ENCODE assay signal across 1 cellular context in the genomic region with DNA sequence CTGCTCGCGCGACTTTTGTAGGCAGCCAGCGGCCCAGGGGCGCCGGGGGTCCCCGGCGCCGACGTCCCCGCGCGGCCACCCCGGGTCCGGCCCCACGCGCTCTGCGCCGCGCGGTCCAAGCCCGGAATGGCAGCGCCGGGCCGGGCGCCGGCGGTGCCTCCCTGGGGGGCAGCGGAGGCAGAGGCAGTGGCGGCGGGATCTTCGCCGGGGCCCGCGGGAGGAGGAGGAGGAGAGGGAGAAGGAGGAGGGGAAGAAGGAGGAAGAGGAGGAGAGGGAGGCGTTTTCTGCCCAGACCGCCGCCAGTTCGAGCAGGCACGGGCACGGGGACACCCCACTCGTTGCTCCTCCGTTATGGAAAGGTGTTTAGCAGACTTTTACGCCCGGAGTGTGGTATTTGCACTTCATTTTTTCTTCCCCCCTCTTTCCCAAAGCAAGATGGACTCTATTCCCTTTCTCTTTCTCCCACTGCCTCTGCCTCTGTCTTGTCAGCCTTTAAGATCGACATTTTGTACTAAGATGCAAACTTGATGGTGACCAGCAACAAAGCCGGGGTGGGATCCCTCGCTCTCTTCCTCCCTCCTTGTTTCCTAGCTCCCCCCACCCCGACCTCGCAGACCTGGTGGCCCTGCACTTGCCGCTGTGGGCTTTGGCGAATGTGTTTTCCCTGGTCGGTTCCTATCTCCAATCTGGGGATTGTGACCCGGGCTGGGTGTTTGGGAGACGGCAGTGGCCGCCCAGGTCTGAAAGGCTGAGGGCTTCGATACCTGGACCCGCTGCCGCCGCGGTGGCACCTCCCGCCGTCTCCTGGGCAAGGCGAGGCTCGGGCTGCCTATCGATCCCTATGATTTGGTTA.
TF ChIP-seq lines count a peak whose summit lies in the region.

No MANE protein-coding gene starts in this region.

TF ChIP-seq in HepG2, 621 proteins besides CTCF, POLR2A, EP300 and RAD21 (continued from another document and continues in another):
- TF ChIP-seq NR2C2 (CRISPR knock-in tag; IDR thresholded peaks at IDR 0.05; ENCODE audit: borderline replicate concordance) (no peak), TAF15 (IDR thresholded peaks at IDR 0.05; ENCODE audit: low read depth, low read length, poor library complexity, severe bottlenecking) (no peak), HNRNPLL (IDR thresholded peaks at IDR 0.05; ENCODE audit: low read depth, low read length, poor library complexity, severe bottlenecking) (peak; percentile 42), RARG (CRISPR knock-in tag; IDR thresholded peaks at IDR 0.05; ENCODE audit: low read depth) (no peak), HNRNPK (IDR thresholded peaks at IDR 0.05; ENCODE audit: low read depth, low read length, poor library complexity, severe bottlenecking) (peak; percentile 71), ZNF7 (CRISPR knock-in tag; IDR thresholded peaks at IDR 0.05) (no peak), TOE1 (CRISPR knock-in tag; IDR thresholded peaks at IDR 0.05) (no peak), AGO2 (optimal IDR thresholded peaks at IDR 0.05; ENCODE audit: low read depth, low read length) (no peak), ZNF841 (CRISPR knock-in tag; IDR thresholded peaks at IDR 0.05; ENCODE audit: borderline replicate concordance) (no peak), XRCC5 (optimal IDR thresholded peaks at IDR 0.05; ENCODE audit: low read length) (peak; percentile 14), AGO1 (IDR thresholded peaks at IDR 0.05; ENCODE audit: low read depth, low read length, poor library complexity, severe bottlenecking) (no peak), YEATS2 (CRISPR knock-in tag; IDR thresholded peaks at IDR 0.05; ENCODE audit: borderline replicate concordance) (no peak), ZNF124 (CRISPR knock-in tag; IDR thresholded peaks at IDR 0.05) (no peak), ZNF749 (CRISPR knock-in tag; IDR thresholded peaks at IDR 0.05; ENCODE audit: borderline replicate concordance) (no peak), ZNF878 (CRISPR knock-in tag; IDR thresholded peaks at IDR 0.05) (no peak), GATA4 (IDR thresholded peaks at IDR 0.05; ENCODE audit: borderline replicate concordance, low read depth) (no peak), XBP1 (CRISPR knock-in tag; IDR thresholded peaks at IDR 0.05) (no peak), ZFAT (CRISPR knock-in tag; conservative IDR thresholded peaks at IDR 0.05) (no peak), MEF2D (CRISPR knock-in tag; IDR thresholded peaks at IDR 0.05) (0 out of 2 replicates have a peak, but pooled peaks have one; percentile 21), ZFP36L2 (CRISPR knock-in tag; IDR thresholded peaks at IDR 0.05) (no peak), NR3C1 (CRISPR knock-in tag; IDR thresholded peaks at IDR 0.05) (no peak), HMG20A (CRISPR knock-in tag; IDR thresholded peaks at IDR 0.05; ENCODE audit: borderline replicate concordance) (no peak), HOXA5 (CRISPR knock-in tag; IDR thresholded peaks at IDR 0.05) (no peak), ZFY (CRISPR knock-in tag; IDR thresholded peaks at IDR 0.05) (peak; percentile 8; the same call in 1 of the 2 replicates), YEATS4 (CRISPR knock-in tag; IDR thresholded peaks at IDR 0.05; ENCODE audit: borderline replicate concordance) (0 out of 2 replicates have a peak, but pooled peaks have one; percentile 32), ZNF160 (CRISPR knock-in tag; IDR thresholded peaks at IDR 0.05) (no peak), PAX8 (CRISPR knock-in tag; IDR thresholded peaks at IDR 0.05; ENCODE audit: borderline replicate concordance) (no peak), ZNF891 (CRISPR knock-in tag; IDR thresholded peaks at IDR 0.05) (peak; percentile 38; the same call in 1 of the 2 replicates), ZNF30 (CRISPR knock-in tag; IDR thresholded peaks at IDR 0.05) (no peak), ZNF792 (CRISPR knock-in tag; IDR thresholded peaks at IDR 0.05) (no peak)
- TF ChIP-seq, protein P1, sequence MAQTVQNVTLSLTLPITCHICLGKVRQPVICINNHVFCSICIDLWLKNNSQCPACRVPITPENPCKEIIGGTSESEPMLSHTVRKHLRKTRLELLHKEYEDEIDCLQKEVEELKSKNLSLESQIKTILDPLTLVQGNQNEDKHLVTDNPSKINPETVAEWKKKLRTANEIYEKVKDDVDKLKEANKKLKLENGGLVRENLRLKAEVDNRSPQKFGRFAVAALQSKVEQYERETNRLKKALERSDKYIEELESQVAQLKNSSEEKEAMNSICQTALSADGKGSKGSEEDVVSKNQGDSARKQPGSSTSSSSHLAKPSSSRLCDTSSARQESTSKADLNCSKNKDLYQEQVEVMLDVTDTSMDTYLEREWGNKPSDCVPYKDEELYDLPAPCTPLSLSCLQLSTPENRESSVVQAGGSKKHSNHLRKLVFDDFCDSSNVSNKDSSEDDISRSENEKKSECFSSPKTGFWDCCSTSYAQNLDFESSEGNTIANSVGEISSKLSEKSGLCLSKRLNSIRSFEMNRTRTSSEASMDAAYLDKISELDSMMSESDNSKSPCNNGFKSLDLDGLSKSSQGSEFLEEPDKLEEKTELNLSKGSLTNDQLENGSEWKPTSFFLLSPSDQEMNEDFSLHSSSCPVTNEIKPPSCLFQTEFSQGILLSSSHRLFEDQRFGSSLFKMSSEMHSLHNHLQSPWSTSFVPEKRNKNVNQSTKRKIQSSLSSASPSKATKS (CRISPR knock-in tag; IDR thresholded peaks at IDR 0.05) = no peak
- TF ChIP-seq, protein P2, sequence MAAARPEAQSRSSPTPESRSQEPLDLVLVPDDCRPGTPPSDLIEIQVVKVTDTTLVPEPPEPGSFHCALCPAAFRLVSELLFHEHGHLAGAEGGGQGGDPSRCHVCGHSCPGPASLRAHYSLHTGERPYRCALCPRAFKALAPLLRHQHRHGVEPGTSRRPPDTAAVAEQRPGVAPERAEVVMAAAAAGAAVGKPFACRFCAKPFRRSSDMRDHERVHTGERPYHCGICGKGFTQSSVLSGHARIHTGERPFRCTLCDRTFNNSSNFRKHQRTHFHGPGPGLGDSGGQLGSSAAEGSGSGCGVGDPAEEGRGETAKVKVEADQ (CRISPR knock-in tag; IDR thresholded peaks at IDR 0.05; ENCODE audit: borderline replicate concordance) = no peak
- TF ChIP-seq, protein P3, sequence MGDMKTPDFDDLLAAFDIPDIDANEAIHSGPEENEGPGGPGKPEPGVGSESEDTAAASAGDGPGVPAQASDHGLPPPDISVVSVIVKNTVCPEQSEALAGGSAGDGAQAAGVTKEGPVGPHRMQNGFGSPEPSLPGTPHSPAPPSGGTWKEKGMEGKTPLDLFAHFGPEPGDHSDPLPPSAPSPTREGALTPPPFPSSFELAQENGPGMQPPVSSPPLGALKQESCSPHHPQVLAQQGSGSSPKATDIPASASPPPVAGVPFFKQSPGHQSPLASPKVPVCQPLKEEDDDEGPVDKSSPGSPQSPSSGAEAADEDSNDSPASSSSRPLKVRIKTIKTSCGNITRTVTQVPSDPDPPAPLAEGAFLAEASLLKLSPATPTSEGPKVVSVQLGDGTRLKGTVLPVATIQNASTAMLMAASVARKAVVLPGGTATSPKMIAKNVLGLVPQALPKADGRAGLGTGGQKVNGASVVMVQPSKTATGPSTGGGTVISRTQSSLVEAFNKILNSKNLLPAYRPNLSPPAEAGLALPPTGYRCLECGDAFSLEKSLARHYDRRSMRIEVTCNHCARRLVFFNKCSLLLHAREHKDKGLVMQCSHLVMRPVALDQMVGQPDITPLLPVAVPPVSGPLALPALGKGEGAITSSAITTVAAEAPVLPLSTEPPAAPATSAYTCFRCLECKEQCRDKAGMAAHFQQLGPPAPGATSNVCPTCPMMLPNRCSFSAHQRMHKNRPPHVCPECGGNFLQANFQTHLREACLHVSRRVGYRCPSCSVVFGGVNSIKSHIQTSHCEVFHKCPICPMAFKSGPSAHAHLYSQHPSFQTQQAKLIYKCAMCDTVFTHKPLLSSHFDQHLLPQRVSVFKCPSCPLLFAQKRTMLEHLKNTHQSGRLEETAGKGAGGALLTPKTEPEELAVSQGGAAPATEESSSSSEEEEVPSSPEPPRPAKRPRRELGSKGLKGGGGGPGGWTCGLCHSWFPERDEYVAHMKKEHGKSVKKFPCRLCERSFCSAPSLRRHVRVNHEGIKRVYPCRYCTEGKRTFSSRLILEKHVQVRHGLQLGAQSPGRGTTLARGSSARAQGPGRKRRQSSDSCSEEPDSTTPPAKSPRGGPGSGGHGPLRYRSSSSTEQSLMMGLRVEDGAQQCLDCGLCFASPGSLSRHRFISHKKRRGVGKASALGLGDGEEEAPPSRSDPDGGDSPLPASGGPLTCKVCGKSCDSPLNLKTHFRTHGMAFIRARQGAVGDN (CRISPR knock-in tag; IDR thresholded peaks at IDR 0.05) = peak; percentile 71
- TF ChIP-seq, protein P4, sequence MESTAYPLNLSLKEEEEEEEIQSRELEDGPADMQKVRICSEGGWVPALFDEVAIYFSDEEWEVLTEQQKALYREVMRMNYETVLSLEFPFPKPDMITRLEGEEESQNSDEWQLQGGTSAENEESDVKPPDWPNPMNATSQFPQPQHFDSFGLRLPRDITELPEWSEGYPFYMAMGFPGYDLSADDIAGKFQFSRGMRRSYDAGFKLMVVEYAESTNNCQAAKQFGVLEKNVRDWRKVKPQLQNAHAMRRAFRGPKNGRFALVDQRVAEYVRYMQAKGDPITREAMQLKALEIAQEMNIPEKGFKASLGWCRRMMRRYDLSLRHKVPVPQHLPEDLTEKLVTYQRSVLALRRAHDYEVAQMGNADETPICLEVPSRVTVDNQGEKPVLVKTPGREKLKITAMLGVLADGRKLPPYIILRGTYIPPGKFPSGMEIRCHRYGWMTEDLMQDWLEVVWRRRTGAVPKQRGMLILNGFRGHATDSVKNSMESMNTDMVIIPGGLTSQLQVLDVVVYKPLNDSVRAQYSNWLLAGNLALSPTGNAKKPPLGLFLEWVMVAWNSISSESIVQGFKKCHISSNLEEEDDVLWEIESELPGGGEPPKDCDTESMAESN (CRISPR knock-in tag; conservative IDR thresholded peaks at IDR 0.05) = 0 out of 2 replicates have a peak, but pooled peaks have one; percentile 26
- TF ChIP-seq, protein P5, sequence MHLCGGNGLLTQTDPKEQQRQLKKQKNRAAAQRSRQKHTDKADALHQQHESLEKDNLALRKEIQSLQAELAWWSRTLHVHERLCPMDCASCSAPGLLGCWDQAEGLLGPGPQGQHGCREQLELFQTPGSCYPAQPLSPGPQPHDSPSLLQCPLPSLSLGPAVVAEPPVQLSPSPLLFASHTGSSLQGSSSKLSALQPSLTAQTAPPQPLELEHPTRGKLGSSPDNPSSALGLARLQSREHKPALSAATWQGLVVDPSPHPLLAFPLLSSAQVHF (CRISPR knock-in tag; IDR thresholded peaks at IDR 0.05) = no peak
- TF ChIP-seq, protein P6, sequence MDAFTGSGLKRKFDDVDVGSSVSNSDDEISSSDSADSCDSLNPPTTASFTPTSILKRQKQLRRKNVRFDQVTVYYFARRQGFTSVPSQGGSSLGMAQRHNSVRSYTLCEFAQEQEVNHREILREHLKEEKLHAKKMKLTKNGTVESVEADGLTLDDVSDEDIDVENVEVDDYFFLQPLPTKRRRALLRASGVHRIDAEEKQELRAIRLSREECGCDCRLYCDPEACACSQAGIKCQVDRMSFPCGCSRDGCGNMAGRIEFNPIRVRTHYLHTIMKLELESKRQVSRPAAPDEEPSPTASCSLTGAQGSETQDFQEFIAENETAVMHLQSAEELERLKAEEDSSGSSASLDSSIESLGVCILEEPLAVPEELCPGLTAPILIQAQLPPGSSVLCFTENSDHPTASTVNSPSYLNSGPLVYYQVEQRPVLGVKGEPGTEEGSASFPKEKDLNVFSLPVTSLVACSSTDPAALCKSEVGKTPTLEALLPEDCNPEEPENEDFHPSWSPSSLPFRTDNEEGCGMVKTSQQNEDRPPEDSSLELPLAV (CRISPR knock-in tag; conservative IDR thresholded peaks at IDR 0.05; ENCODE audit: low read depth) = no peak
- TF ChIP-seq, protein P7, sequence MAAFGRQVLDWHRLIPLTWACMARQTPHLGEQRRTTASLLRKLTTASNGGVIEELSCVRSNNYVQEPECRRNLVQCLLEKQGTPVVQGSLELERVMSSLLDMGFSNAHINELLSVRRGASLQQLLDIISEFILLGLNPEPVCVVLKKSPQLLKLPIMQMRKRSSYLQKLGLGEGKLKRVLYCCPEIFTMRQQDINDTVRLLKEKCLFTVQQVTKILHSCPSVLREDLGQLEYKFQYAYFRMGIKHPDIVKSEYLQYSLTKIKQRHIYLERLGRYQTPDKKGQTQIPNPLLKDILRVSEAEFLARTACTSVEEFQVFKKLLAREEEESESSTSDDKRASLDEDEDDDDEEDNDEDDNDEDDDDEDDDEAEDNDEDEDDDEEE (CRISPR knock-in tag; IDR thresholded peaks at IDR 0.05) = no peak
- TF ChIP-seq, protein P8, sequence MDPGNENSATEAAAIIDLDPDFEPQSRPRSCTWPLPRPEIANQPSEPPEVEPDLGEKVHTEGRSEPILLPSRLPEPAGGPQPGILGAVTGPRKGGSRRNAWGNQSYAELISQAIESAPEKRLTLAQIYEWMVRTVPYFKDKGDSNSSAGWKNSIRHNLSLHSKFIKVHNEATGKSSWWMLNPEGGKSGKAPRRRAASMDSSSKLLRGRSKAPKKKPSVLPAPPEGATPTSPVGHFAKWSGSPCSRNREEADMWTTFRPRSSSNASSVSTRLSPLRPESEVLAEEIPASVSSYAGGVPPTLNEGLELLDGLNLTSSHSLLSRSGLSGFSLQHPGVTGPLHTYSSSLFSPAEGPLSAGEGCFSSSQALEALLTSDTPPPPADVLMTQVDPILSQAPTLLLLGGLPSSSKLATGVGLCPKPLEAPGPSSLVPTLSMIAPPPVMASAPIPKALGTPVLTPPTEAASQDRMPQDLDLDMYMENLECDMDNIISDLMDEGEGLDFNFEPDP (CRISPR knock-in tag; conservative IDR thresholded peaks at IDR 0.05) = 0 out of 2 replicates have a peak, but pooled peaks have one; percentile 49
- TF ChIP-seq, protein P9, sequence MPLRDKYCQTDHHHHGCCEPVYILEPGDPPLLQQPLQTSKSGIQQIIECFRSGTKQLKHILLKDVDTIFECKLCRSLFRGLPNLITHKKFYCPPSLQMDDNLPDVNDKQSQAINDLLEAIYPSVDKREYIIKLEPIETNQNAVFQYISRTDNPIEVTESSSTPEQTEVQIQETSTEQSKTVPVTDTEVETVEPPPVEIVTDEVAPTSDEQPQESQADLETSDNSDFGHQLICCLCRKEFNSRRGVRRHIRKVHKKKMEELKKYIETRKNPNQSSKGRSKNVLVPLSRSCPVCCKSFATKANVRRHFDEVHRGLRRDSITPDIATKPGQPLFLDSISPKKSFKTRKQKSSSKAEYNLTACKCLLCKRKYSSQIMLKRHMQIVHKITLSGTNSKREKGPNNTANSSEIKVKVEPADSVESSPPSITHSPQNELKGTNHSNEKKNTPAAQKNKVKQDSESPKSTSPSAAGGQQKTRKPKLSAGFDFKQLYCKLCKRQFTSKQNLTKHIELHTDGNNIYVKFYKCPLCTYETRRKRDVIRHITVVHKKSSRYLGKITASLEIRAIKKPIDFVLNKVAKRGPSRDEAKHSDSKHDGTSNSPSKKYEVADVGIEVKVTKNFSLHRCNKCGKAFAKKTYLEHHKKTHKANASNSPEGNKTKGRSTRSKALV (CRISPR knock-in tag; IDR thresholded peaks at IDR 0.05) = no peak
- TF ChIP-seq, protein P10, sequence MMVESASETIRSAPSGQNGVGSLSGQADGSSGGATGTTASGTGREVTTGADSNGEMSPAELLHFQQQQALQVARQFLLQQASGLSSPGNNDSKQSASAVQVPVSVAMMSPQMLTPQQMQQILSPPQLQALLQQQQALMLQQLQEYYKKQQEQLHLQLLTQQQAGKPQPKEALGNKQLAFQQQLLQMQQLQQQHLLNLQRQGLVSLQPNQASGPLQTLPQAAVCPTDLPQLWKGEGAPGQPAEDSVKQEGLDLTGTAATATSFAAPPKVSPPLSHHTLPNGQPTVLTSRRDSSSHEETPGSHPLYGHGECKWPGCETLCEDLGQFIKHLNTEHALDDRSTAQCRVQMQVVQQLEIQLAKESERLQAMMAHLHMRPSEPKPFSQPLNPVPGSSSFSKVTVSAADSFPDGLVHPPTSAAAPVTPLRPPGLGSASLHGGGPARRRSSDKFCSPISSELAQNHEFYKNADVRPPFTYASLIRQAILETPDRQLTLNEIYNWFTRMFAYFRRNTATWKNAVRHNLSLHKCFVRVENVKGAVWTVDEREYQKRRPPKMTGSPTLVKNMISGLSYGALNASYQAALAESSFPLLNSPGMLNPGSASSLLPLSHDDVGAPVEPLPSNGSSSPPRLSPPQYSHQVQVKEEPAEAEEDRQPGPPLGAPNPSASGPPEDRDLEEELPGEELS (CRISPR knock-in tag; IDR thresholded peaks at IDR 0.05) = no peak
